ENCODE assay signal across 1 cellular context in the genomic region with DNA sequence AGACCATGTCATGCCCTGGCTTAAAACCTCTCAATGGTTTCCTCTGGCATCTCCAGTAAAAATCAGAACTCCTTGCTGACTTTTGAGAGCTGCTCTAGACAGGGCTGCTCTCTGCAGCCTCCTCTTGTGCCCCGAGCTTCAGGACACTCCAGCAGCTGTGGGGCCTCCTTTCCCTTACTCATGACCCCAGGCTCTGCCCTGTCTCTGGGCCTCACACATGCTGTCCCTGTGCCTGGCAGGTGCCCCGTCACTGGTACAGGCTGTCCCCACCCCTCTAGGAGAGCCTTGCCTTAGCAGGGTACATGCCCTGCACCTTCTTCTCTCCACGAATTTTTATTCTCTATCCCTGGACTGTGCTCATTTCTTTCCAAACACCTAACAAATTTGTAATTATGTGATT.
TF ChIP-seq lines count a peak whose summit lies in the region.

No MANE protein-coding gene starts in this region.

TF ChIP-seq in H1, 55 proteins besides CTCF, POLR2A, EP300 and RAD21:
- TF ChIP-seq SP4 (IDR thresholded peaks at IDR 0.05; ENCODE audit: low read length) (no peak), NANOG (IDR thresholded peaks at IDR 0.05; ENCODE audit: insufficient read depth, low read depth, low read length, poor library complexity, severe bottlenecking) (no peak), SP2 (IDR thresholded peaks at IDR 0.05; ENCODE audit: low read length) (no peak), HDAC6 (IDR thresholded peaks at IDR 0.05; ENCODE audit: low read depth, low read length) (no peak), RXRA (IDR thresholded peaks at IDR 0.05; ENCODE audit: insufficient read depth, low read depth, low read length) (no peak), TAF1 (IDR thresholded peaks at IDR 0.05; ENCODE audit: low read depth, low read length) (no peak), CBX5 (IDR thresholded peaks at IDR 0.05; ENCODE audit: low read depth, low read length) (no peak), SIX5 (IDR thresholded peaks at IDR 0.05; ENCODE audit: low read depth, low read length) (no peak), KDM4A (IDR thresholded peaks at IDR 0.05; ENCODE audit: low read depth, low read length, severe bottlenecking) (no peak), ZNF274 (IDR thresholded peaks at IDR 0.05; ENCODE audit: borderline replicate concordance, extremely low read depth, low read length) (no peak), SUZ12 (IDR thresholded peaks at IDR 0.05; ENCODE audit: low read length) (no peak; the same call in 1 of the 2 replicates), SIN3A (conservative IDR thresholded peaks at IDR 0.05 in 1 of 2, IDR thresholded peaks at IDR 0.05 in 1 of 2; ENCODE audit: low read depth in 1 of 2, low read length in 2 of 2) (no peak), TCF12 (IDR thresholded peaks at IDR 0.05; ENCODE audit: low read depth, low read length) (no peak), CREB1 (IDR thresholded peaks at IDR 0.05) (no peak), GTF2F1 (IDR thresholded peaks at IDR 0.05; ENCODE audit: borderline replicate concordance, low read depth, low read length) (no peak), EGR1 (IDR thresholded peaks at IDR 0.05; ENCODE audit: borderline replicate concordance, low read depth, low read length) (no peak), SIRT6 (IDR thresholded peaks at IDR 0.05; ENCODE audit: low read length) (no peak)
- TF ChIP-seq, protein P1, sequence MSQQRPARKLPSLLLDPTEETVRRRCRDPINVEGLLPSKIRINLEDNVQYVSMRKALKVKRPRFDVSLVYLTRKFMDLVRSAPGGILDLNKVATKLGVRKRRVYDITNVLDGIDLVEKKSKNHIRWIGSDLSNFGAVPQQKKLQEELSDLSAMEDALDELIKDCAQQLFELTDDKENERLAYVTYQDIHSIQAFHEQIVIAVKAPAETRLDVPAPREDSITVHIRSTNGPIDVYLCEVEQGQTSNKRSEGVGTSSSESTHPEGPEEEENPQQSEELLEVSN (IDR thresholded peaks at IDR 0.05): no peak
- TF ChIP-seq, protein P2, sequence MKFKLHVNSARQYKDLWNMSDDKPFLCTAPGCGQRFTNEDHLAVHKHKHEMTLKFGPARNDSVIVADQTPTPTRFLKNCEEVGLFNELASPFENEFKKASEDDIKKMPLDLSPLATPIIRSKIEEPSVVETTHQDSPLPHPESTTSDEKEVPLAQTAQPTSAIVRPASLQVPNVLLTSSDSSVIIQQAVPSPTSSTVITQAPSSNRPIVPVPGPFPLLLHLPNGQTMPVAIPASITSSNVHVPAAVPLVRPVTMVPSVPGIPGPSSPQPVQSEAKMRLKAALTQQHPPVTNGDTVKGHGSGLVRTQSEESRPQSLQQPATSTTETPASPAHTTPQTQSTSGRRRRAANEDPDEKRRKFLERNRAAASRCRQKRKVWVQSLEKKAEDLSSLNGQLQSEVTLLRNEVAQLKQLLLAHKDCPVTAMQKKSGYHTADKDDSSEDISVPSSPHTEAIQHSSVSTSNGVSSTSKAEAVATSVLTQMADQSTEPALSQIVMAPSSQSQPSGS (IDR thresholded peaks at IDR 0.05; ENCODE audit: low read length): no peak
